8 cellular contexts compared by ENCODE assay signal in the genomic region with DNA sequence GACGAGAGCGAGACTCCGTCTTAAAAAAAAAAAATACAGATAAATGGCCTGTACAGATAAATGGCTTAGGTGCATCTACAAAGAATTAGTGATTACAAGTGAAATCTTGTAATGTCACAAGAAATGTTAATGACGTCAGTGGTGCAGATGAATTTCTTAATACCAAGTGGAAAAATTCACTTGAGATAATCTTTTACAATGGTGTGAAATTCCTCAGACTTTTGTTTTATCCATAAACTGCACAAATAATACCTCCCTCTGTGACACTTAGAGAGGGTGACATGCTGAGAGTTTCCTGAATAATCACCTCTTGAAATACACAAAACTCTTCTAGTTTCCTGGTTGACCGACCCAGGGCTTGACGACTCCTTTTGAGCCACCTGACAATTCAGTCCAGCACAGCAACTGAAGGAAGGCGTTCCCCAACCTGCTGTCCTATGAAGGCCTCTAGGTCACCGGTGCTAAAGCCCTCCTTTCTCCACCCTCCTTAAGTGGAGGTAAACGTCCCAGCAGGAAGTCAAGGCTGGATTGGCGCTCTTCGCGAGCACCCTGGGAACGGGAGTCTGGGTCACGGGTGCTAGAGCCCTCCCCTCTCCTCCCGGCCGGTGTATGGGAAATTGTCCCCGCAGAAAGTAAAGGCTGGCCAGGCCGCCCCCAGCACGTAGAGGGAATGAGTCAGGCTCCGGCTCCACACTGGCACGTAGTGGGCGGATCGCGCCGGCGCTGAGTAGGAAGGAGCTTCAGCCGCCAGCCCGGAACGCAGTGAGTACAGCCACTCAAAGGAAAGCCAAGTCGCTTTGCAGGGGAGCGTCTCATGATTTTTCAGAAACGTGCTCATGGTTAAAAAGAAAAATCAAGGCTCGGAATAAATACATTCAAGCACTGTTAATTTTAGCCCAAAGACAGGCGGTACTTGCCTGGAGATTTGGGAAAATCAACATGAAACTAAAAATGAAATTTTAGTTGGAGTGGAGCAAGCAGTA. TPM values are rescaled to one million over a fixed set of nuclear protein-coding genes. Genes with fewer than 3 reads are reported as not detected.
A peak's percentile ranks its signal among the peaks of the same experiment; 100 is the strongest.
DNase-seq lines count a peak whose midpoint lies in the region; TF ChIP-seq lines count a peak whose summit lies in the region.

A gene (plus strand): TSS at position 662 of the 983 bp plus-strand sequence. CDS start 2,182 bp downstream, outside the sequence.

- 15% methylated on average over 34 of the region's 34 CpGs for WGBS in ectodermal cell, 2 experiments
- WGBS in lower leg skin, 2 donors = 11 to 12% methylated on average over 30 to 34 of the region's 34 CpGs

- H3K9me3 ChIP-seq in HAP-1 (no peaks in the 10 kb centered on the region), MM.1S (replicated peaks; ENCODE audit: insufficient read depth, low read length) (no peaks in the 10 kb centered on the region), ectodermal cell (ENCODE audit: control insufficient read depth, low read length) (no peaks in the 10 kb centered on the region)

- peak within 1 kb of the TSS; percentile 58 for H3K27ac Mint-ChIP-seq in activated CD4-positive, alpha-beta T cell treated with anti-CD3 and anti-CD28 coated beads, Interleukin-2, amount 10 ng/mL, durations not matched to agents 7 days and 5 days

- H3K27me3 ChIP-seq in HAP-1 (ENCODE audit: low read depth) = no peaks in the 10 kb centered on the region
- H3K27me3 ChIP-seq in MM.1S (replicated peaks; ENCODE audit: insufficient read depth, low read length) = no peaks in the 10 kb centered on the region
- H3K27me3 ChIP-seq in ectodermal cell (ENCODE audit: control insufficient read depth, insufficient read depth, low read length, poor library complexity, severe bottlenecking) = no peaks in the 10 kb centered on the region

- no peaks in the 10 kb centered on the region for H3K9me2 ChIP-seq in MM.1S (replicated peaks; ENCODE audit: insufficient read depth, low read length)

- peaks cover 21% of the 10 kb centered on the region for H3K4me1 Mint-ChIP-seq in activated CD4-positive, alpha-beta T cell treated with anti-CD3 and anti-CD28 coated beads, Interleukin-2, amount 10 ng/mL, durations not matched to agents 7 days and 5 days

- H3K9me3 Mint-ChIP-seq in activated CD4-positive, alpha-beta T cell treated with anti-CD3 and anti-CD28 coated beads, Interleukin-2, amount 10 ng/mL, durations not matched to agents 7 days and 5 days = no peaks in the 10 kb centered on the region

- H3K36me3 ChIP-seq in HAP-1 (replicated peaks) (no peaks in the 10 kb centered on the region), MM.1S (replicated peaks; ENCODE audit: insufficient read depth, low read length) (no peaks in the 10 kb centered on the region), ectodermal cell (ENCODE audit: control insufficient read depth, insufficient read depth, low read length) (no peaks in the 10 kb centered on the region)

- no peak for TF ChIP-seq POLR2A in lower leg skin (IDR thresholded peaks at IDR 0.05)

- DNase-seq in HAP-1 (ENCODE audit: low spot score in 2 of 2) (peak; percentile 77 to 90), MM.1S (peak; percentile 77), lower leg skin (ENCODE audit: low spot score in 2 of 2) (peak; percentile 89 to 98), NCI-H2171 (lab: John Stamatoyannopoulos, UW) (no peak)
- DNase-seq in activated CD4-positive, alpha-beta T cell treated with anti-CD3 and anti-CD28 coated beads, Interleukin-2, amount 10 ng/mL, durations not matched to agents 7 days and 5 days = peak; percentile 39
- DNase-seq in stimulated activated CD4-positive, alpha-beta T cell treated with anti-CD3 and anti-CD28 coated beads, Interleukin-2, amount 100 ng/mL, for 48 hours = peak; percentile 19 to 44

- peak within 1 kb of the TSS; percentile 86 for H3K27ac ChIP-seq in MM.1S (ENCODE audit: low read length)
- no peak within 1 kb of the TSS for H3K27ac ChIP-seq in ectodermal cell (ENCODE audit: insufficient read depth, low read depth, low read length, poor library complexity, severe bottlenecking)

- H3K4me1 ChIP-seq in HAP-1 = peaks cover 11% of the 10 kb centered on the region
- peaks cover 29% of the 10 kb centered on the region for H3K4me1 ChIP-seq in MM.1S (ENCODE audit: low read length)
- no peaks in the 10 kb centered on the region for H3K4me1 ChIP-seq in ectodermal cell (ENCODE audit: control insufficient read depth, insufficient read depth, low read length)

- peak within 1 kb of the TSS; percentile 48 for H3K4me3 ChIP-seq in GM08714 (ENCODE audit: low read length)
- peak within 1 kb of the TSS; percentile 31 for H3K4me3 ChIP-seq in HAP-1
- peak within 1 kb of the TSS; percentile 61 for H3K4me3 ChIP-seq in MM.1S (ENCODE audit: low read length)
- H3K4me3 ChIP-seq in ectodermal cell (ENCODE audit: insufficient read depth, low read depth, low read length) = peak within 1 kb of the TSS; percentile 42
- H3K4me3 ChIP-seq in lower leg skin (ENCODE audit: low read depth, poor library complexity, severe bottlenecking) = peak within 1 kb of the TSS; percentile 24

- CTCF ChIA-PET in activated CD4-positive, alpha-beta T cell treated with anti-CD3 and anti-CD28 coated beads, Interleukin-2, amount 10 ng/mL, durations not matched to agents 7 days and 5 days (lab: Charles Lee) = no interaction called here

- H3K9ac ChIP-seq in MM.1S (ENCODE audit: low read length) = peak within 1 kb of the TSS; percentile 54

- in situ Hi-C loops in HAP-1 (cut with MboI; ENCODE audit: low sequenced_read_pairs) = no loop called here

- TF ChIP-seq CTCF in MM.1S (IDR thresholded peaks at IDR 0.05; ENCODE audit: low read length) (no peak), lower leg skin (IDR thresholded peaks at IDR 0.05) (no peak)

- H3K36me3 Mint-ChIP-seq in activated CD4-positive, alpha-beta T cell treated with anti-CD3 and anti-CD28 coated beads, Interleukin-2, amount 10 ng/mL, durations not matched to agents 7 days and 5 days (ENCODE audit: low read depth) = no peaks in the 10 kb centered on the region

- intact Hi-C loops in lower leg skin (cut with DNase I; ENCODE audit: low total_unique reads) = no loop called here

- no peaks in the 10 kb centered on the region for H4K20me1 ChIP-seq in MM.1S (ENCODE audit: insufficient read depth, low read length)

- H3K4me2 ChIP-seq in MM.1S (ENCODE audit: low read depth, low read length) = peak within 1 kb of the TSS; percentile 63

- POLR2A ChIA-PET in activated CD4-positive, alpha-beta T cell treated with anti-CD3 and anti-CD28 coated beads, Interleukin-2, amount 10 ng/mL, durations not matched to agents 7 days and 5 days (lab: Charles Lee) = no interaction called here

- peak within 1 kb of the TSS; percentile 78 for H2AFZ ChIP-seq in MM.1S (ENCODE audit: low read length)

- H3K4me3 Mint-ChIP-seq in activated CD4-positive, alpha-beta T cell treated with anti-CD3 and anti-CD28 coated beads, Interleukin-2, amount 10 ng/mL, durations not matched to agents 7 days and 5 days = peak within 1 kb of the TSS; percentile 69

- H3K79me2 ChIP-seq in MM.1S (ENCODE audit: low read length) = 0 out of 2 replicates have a peak, but pooled peaks cover 8% of the 10 kb centered on the region

- H3F3A ChIP-seq in MM.1S (ENCODE audit: insufficient read depth, low read length) = peaks cover 23% of the 10 kb centered on the region

- peaks cover 27% of the 10 kb centered on the region for H3K27me3 Mint-ChIP-seq in activated CD4-positive, alpha-beta T cell treated with anti-CD3 and anti-CD28 coated beads, Interleukin-2, amount 10 ng/mL, durations not matched to agents 7 days and 5 days

RNA-seq across cellular contexts. Expression of the gene that starts here (rescaled TPM):
- not detected for total RNA-seq in activated CD4-positive, alpha-beta T cell treated with anti-CD3 and anti-CD28 coated beads, Interleukin-2, amount 10 ng/mL, durations not matched to agents 7 days and 5 days
- 3.0 TPM for polyA plus RNA-seq in ectodermal cell (2013, experiment 1 of 4)
- polyA plus RNA-seq in ectodermal cell (2013, experiment 2 of 4) = 1.2 TPM
- 0.96 TPM for polyA plus RNA-seq in ectodermal cell (2013, experiment 3 of 4)
- polyA plus RNA-seq in ectodermal cell (2013, experiment 4 of 4) = 1.8 TPM
- total RNA-seq in lower leg skin = 1 to 10 TPM; 3.9 to 5.3 (median 4.6) TPM

Comparison
In these comparisons a context has a peak if more than half of its experiments do, and no peak if none do; other contexts are left out.
1. RNA of the gene that starts here (total RNA-seq): 3.9 to 5.3 TPM in lower leg skin; not detected in activated CD4-positive, alpha-beta T cell treated with anti-CD3 and anti-CD28 coated beads, Interleukin-2, amount 10 ng/mL, durations not matched to agents 7 days and 5 days; every median in the first group is over 4 times any median in the second.
2. Peak in DNase-seq in activated CD4-positive, alpha-beta T cell treated with anti-CD3 and anti-CD28 coated beads, Interleukin-2, amount 10 ng/mL, durations not matched to agents 7 days and 5 days; RNA of the gene not detected or under 1 TPM.
3. Peak in every context shown above with its lines, with median percentiles within 50 percentile points of each other: H3K4me3 ChIP-seq.